1 cellular context compared by ENCODE assay signal in the genomic region with DNA sequence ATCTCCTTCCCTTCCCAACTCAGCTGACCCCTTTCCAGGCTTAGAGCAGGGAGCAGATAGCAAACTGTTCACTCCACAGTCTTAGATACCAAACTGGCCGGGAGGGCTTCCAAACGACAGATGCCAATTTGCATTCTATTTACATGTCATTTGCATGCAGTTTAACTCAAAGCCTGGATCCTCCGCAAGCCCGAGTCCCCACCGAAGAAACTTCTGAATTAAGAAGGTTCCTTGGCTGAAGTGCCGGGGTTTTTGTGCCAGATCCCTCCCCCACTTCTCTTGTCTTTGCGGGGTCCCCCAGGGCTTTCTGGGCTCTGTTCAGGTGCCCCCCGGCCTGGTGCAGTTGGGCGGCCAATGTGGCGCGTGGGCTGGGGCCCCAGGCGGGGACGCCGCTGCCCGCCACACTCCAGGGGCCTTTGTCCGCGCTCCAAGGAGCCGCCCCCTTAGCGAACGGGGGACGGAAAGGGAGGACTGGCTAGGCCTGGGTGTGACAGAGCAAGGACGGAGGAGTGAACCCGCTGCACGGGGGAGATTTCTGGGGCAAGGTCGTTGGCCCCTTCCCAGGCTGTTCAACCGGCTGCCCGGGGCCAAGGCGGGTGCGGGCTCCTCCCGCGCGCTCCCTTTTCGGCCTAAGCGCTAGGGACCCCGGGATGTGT.
A peak's percentile ranks its signal among the peaks of the same experiment; 100 is the strongest.
TF ChIP-seq lines count a peak whose summit lies in the region.

No MANE protein-coding gene starts in this region.

TF ChIP-seq in K562, 482 proteins besides CTCF, POLR2A, EP300 and RAD21 (continued from another document):
- TF ChIP-seq, protein P1, sequence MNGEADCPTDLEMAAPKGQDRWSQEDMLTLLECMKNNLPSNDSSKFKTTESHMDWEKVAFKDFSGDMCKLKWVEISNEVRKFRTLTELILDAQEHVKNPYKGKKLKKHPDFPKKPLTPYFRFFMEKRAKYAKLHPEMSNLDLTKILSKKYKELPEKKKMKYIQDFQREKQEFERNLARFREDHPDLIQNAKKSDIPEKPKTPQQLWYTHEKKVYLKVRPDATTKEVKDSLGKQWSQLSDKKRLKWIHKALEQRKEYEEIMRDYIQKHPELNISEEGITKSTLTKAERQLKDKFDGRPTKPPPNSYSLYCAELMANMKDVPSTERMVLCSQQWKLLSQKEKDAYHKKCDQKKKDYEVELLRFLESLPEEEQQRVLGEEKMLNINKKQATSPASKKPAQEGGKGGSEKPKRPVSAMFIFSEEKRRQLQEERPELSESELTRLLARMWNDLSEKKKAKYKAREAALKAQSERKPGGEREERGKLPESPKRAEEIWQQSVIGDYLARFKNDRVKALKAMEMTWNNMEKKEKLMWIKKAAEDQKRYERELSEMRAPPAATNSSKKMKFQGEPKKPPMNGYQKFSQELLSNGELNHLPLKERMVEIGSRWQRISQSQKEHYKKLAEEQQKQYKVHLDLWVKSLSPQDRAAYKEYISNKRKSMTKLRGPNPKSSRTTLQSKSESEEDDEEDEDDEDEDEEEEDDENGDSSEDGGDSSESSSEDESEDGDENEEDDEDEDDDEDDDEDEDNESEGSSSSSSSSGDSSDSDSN (IDR thresholded peaks at IDR 0.05; ENCODE audit: borderline replicate concordance in 1 of 2, low read depth in 2 of 2, low read length in 2 of 2) = 0 out of 4 replicates have a peak, but pooled peaks of 1 of the 2 experiments have one; percentile 63
- no peak for TF ChIP-seq ZNF212 (CRISPR knock-in tag; IDR thresholded peaks at IDR 0.05)
- TF ChIP-seq RBFOX2 (IDR thresholded peaks at IDR 0.05; ENCODE audit: low read depth, low read length) = peak; percentile 42; the same call in 1 of the 2 replicates
- TF ChIP-seq EGR1 (conservative IDR thresholded peaks at IDR 0.05) = peak; percentile 33
- TF ChIP-seq TCF3 (CRISPR knock-in tag; IDR thresholded peaks at IDR 0.05) = 0 out of 2 replicates have a peak, but pooled peaks have one; percentile 14
- peak; percentile 39; the same call in 1 of the 2 replicates for TF ChIP-seq ZBTB7A (IDR thresholded peaks at IDR 0.05; ENCODE audit: borderline replicate concordance, control insufficient read depth, low read depth, low read length)
- 0 out of 2 replicates have a peak, but pooled peaks have one; percentile 16 for TF ChIP-seq ARID1B (IDR thresholded peaks at IDR 0.05)
- peak; percentile 3 for TF ChIP-seq HMGN3 (IDR thresholded peaks at IDR 0.05; ENCODE audit: borderline replicate concordance, extremely low read depth, insufficient read length, low read depth, low read length)
- 0 out of 4 replicates have a peak, but pooled peaks of 1 of the 2 experiments have one; percentile 19 for TF ChIP-seq MAZ (CRISPR knock-in tag; conservative IDR thresholded peaks at IDR 0.05 in 1 of 2, IDR thresholded peaks at IDR 0.05 in 1 of 2)
- TF ChIP-seq HCFC1 (IDR thresholded peaks at IDR 0.05; ENCODE audit: low read depth, low read length) = no peak
- 0 out of 2 replicates have a peak, but pooled peaks have one; percentile 9 for TF ChIP-seq CBFA2T3 (IDR thresholded peaks at IDR 0.05)
- peak; percentile 72; the same call in 1 of the 2 replicates for TF ChIP-seq ZNF263 (CRISPR knock-in tag; IDR thresholded peaks at IDR 0.05; ENCODE audit: borderline replicate concordance)
